8 cellular contexts compared by ENCODE assay signal in genomic region chr13:97975280-97975850, GRCh38. TPM values are rescaled to one million over a fixed set of nuclear protein-coding genes. Genes with fewer than 3 reads are reported as not detected.
DNase-seq lines count a peak whose midpoint lies in the region; ATAC-seq and TF ChIP-seq lines count a peak whose summit lies in the region.

No MANE protein-coding gene starts in this region.

- H3K4me1 ChIP-seq in BLaER1 (peaks cover 29% of the 10 kb centered on the region), hepatocyte (ENCODE audit: insufficient read depth) (peaks cover 11% of the 10 kb centered on the region), skeletal muscle tissue (ENCODE audit: control insufficient read depth in 3 of 3, insufficient read depth in 3 of 3, low read length in 3 of 3) (peaks cover 15 to 24% (median 19%) of the 10 kb centered on the region in 3 donors)

- no peaks in the 10 kb centered on the region for H3K9me2 ChIP-seq in hepatocyte (replicated peaks; ENCODE audit: insufficient read depth)

- ATAC-seq in GM21723 (IDR thresholded peaks at IDR 0.05; ENCODE audit: unreplicated experiment) (peak; percentile 0), WTC11 (no peak), GM19463 (IDR thresholded peaks at IDR 0.05; ENCODE audit: unreplicated experiment) (no peak)

- peak overlapping the region; percentile 96 for H3K27ac Mint-ChIP-seq in WTC11

- CTCF ChIA-PET in WTC11 (lab: Charles Lee), result interaction anchor here (0.5 to 2.1 kb wide), 2 partner anchors 119 to 321 kb away, joined by 3 to 6 read pairs; no protein-coding TSS in a partner anchor

- H3K4me1 Mint-ChIP-seq in WTC11, result peaks cover 29% of the 10 kb centered on the region

- peak overlapping the region; percentile 92 for H3K4me3 Mint-ChIP-seq in WTC11

- H3K27me3 ChIP-seq in BLaER1 (no peaks in the 10 kb centered on the region), hepatocyte (no peaks in the 10 kb centered on the region), skeletal muscle tissue (ENCODE audit: control insufficient read depth in 3 of 3, insufficient read depth in 3 of 3, low read length in 3 of 3) (no peaks in the 10 kb centered on the region)

- no peaks in the 10 kb centered on the region for H3K9me3 Mint-ChIP-seq in WTC11

- H3K4me3 ChIP-seq in BLaER1, result peak overlapping the region; percentile 88
- H3K4me3 ChIP-seq in hepatocyte, result peak overlapping the region; percentile 96
- peak overlapping the region; percentile 67 to 89 (median 81) for H3K4me3 ChIP-seq in skeletal muscle tissue (ENCODE audit: low read length in 3 of 3)

- H3K27ac ChIP-seq in BLaER1 (peak overlapping the region; percentile 97), hepatocyte (peak overlapping the region; percentile 98), skeletal muscle tissue (ENCODE audit: low read depth, low read length) (peak overlapping the region; percentile 92)

- H2AFZ ChIP-seq in hepatocyte, result peak overlapping the region; percentile 79

- H3K79me2 ChIP-seq in hepatocyte, result peaks cover 29% of the 10 kb centered on the region

- H3K9ac ChIP-seq in BLaER1 (peak overlapping the region; percentile 92), skeletal muscle tissue (ENCODE audit: low read depth in 1 of 3, low read length in 3 of 3) (peak overlapping the region; percentile 76 to 87 (median 87))

- TF ChIP-seq CTCF in WTC11 (IDR thresholded peaks at IDR 0.05) (no peak), hepatocyte (IDR thresholded peaks at IDR 0.05; ENCODE audit: poor library complexity) (no peak)

- H4K20me1 ChIP-seq in BLaER1 (peaks cover 31% of the 10 kb centered on the region), hepatocyte (ENCODE audit: insufficient read depth, poor library complexity, severe bottlenecking) (no peaks in the 10 kb centered on the region)

- peak overlapping the region; percentile 91 for H3K4me2 ChIP-seq in BLaER1
- peak overlapping the region; percentile 87 for H3K4me2 ChIP-seq in hepatocyte

- H3K9me3 ChIP-seq in BLaER1 (no peaks in the 10 kb centered on the region), hepatocyte (ENCODE audit: low read depth) (no peaks in the 10 kb centered on the region), skeletal muscle tissue (ENCODE audit: control insufficient read depth in 3 of 3, low read length in 3 of 3) (no peaks in the 10 kb centered on the region)

- H3K36me3 ChIP-seq in BLaER1 (no peaks in the 10 kb centered on the region), hepatocyte (replicated peaks; ENCODE audit: insufficient read depth, low read depth) (no peaks in the 10 kb centered on the region), skeletal muscle tissue (ENCODE audit: control insufficient read depth in 3 of 3, insufficient read depth in 3 of 3, low read length in 3 of 3) (no peaks in the 10 kb centered on the region)

- H3K27me3 Mint-ChIP-seq in WTC11 (ENCODE audit: low read depth), result no peaks in the 10 kb centered on the region

- WGBS in hepatocyte (ENCODE audit: low lambda C conversion rate, missing lambda C conversion rate), result 26% methylated on average over 20 of the region's 20 CpGs

- DNase-seq in WTC11 (ENCODE audit: low spot score), result no peak
- no peak for DNase-seq in hepatocyte (ENCODE audit: low spot score)
- DNase-seq in DMS79 treated with DMSO at 0.1 percent for 48 hours (lab: John Stamatoyannopoulos, UW), result no peak
- DNase-seq in activated CD4-positive, CD25-positive, alpha-beta regulatory T cell (lab: John Stamatoyannopoulos, UW), result no peak

- H3K36me3 Mint-ChIP-seq in WTC11, result peaks cover 3% of the 10 kb centered on the region; the same call in 1 of the 2 replicates

- POLR2A ChIA-PET in WTC11 (lab: Charles Lee), result interaction anchor here (1.0 kb wide), 1 partner anchor 119 kb away, joined by 3 read pairs; no protein-coding TSS in a partner anchor

TF ChIP-seq in WTC11, 78 proteins besides CTCF, POLR2A, EP300 and RAD21:
- TF ChIP-seq ZNF425 (CRISPR knock-in tag; conservative IDR thresholded peaks at IDR 0.05) (no peak), AFF4 (CRISPR knock-in tag; IDR thresholded peaks at IDR 0.05; ENCODE audit: borderline replicate concordance) (0 out of 2 replicates have a peak, but pooled peaks have one; percentile 17)

RNA-seq across cellular contexts. Expression of gene IPO5, which starts 21.9 kb away (rescaled TPM):
- total RNA-seq in WTC11 (2021) (275 to 301 TPM (median 280 TPM) in 3 replicates), hepatocyte (98.3 and 104 TPM in 2 replicates), skeletal muscle tissue (274 TPM)
- 32.3 and 34.1 TPM in 2 replicates for polyA plus RNA-seq in hepatocyte
